In the genomic region with DNA sequence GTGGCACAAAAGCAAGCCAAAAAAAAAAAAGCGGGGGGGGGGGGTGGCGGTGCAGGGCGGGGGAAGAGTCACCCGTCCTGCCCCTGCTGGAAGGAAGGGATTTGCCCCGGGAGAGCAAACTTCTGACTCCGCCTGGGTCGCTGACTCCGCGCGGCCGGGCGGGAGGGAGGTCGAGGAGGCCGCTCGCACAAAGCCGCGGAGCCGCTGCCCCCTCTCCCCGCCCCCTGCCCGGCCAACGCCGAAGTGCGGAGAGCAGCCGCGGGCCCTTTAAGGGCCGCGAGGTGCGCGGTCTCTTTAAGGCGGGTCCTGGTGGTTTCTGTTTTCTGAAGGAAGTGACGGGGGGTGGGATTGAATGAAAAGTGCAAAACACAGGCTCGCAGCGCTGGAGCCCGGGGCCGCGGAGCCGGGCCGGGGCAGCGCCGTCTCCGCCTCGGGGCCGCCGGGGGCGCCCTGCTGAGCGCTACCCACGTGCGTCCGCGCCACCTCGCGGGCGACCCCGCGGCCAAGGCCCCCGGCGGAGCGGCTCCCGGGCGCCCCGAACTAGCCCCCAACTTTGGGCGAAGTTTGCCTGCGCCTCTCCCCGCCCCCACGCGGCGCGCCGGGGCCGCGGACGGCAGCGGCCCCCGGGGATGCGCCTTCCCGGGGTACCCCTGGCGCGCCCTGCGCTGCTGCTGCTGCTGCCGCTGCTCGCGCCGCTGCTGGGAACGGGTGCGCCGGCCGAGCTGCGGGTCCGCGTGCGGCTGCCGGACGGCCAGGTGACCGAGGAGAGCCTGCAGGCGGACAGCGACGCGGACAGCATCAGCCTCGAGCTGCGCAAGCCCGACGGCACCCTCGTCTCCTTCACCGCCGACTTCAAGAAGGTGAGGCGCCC, we compare ENCODE assay signal across 8 cellular contexts. TPM values are rescaled to one million over a fixed set of nuclear protein-coding genes. Genes with fewer than 3 reads are reported as not detected.
DNase-seq lines count a peak whose midpoint lies in the region; ATAC-seq, FAIRE-seq and TF ChIP-seq lines count a peak whose summit lies in the region.

A gene (plus strand): TSS at position 382 of the 871 bp plus-strand sequence. CDS start 248 bp downstream, at position 630.

- peaks cover 0 to 36% (median 19%) of the 10 kb centered on the region in 11 experiments; a peak in 13 of 22 replicates for H4K20me1 ChIP-seq in BLaER1 treated with 17β-estradiol and CSF1 and Interleukin-3, amounts not matched to agents 10 nM and 100 nM

- TF ChIP-seq POLR2A in thyroid gland (IDR thresholded peaks at IDR 0.05), result peak in 1 of 2 donors; percentile 51

- H3K27ac ChIP-seq in BLaER1 treated with 17β-estradiol and CSF1 and Interleukin-3, amounts not matched to agents 10 nM and 100 nM, result peak within 1 kb of the TSS in 10 of 11 experiments; percentile 69 to 87 (median 84); a peak in 21 of 22 replicates
- H3K27ac ChIP-seq in HL-60 (replicated peaks) (peak within 1 kb of the TSS; percentile 63), pancreas (peak within 1 kb of the TSS; percentile 67 to 89 (median 80)), thyroid gland (peak within 1 kb of the TSS; percentile 63 to 80 (median 74))

- intact Hi-C loops in Right ventricle myocardium inferior (cut with DNase I) (loop anchor here (2.0 kb wide), 1 partner anchor 26 kb away; no protein-coding TSS in a partner anchor), pancreas (cut with DNase I) (no loop called here), thyroid gland (cut with DNase I) (no loop called here)

- no peaks in the 10 kb centered on the region; a peak in 1 of 22 replicates for H3K27me3 ChIP-seq in BLaER1 treated with 17β-estradiol and CSF1 and Interleukin-3, amounts not matched to agents 10 nM and 100 nM
- no peaks in the 10 kb centered on the region for H3K27me3 ChIP-seq in HL-60 (ENCODE audit: insufficient read depth, poor library complexity, severe bottlenecking)
- no peaks in the 10 kb centered on the region for H3K27me3 ChIP-seq in pancreas
- H3K27me3 ChIP-seq in thyroid gland, result no peaks in the 10 kb centered on the region

- H3K9me3 ChIP-seq in BLaER1 treated with 17β-estradiol and CSF1 and Interleukin-3, amounts not matched to agents 10 nM and 100 nM (replicated peaks in 1 of 11), result no peaks in the 10 kb centered on the region
- H3K9me3 ChIP-seq in pancreas (no peaks in the 10 kb centered on the region), thyroid gland (no peaks in the 10 kb centered on the region)

- H3K27ac Mint-ChIP-seq in activated naive CD8-positive, alpha-beta T cell treated with anti-CD3 and anti-CD28 coated beads, Interleukin-2, amount 10 ng/mL, durations not matched to agents 7 days and 5 days, result peak within 1 kb of the TSS; percentile 54

- H3K4me2 ChIP-seq in BLaER1 treated with 17β-estradiol and CSF1 and Interleukin-3, amounts not matched to agents 10 nM and 100 nM, result peak within 1 kb of the TSS; percentile 90 to 99 (median 97)

- no peaks in the 10 kb centered on the region for H3K9me3 Mint-ChIP-seq in activated naive CD8-positive, alpha-beta T cell treated with anti-CD3 and anti-CD28 coated beads, Interleukin-2, amount 10 ng/mL, durations not matched to agents 7 days and 5 days

- H3K4me1 Mint-ChIP-seq in activated naive CD8-positive, alpha-beta T cell treated with anti-CD3 and anti-CD28 coated beads, Interleukin-2, amount 10 ng/mL, durations not matched to agents 7 days and 5 days, result peaks cover 16% of the 10 kb centered on the region

- ATAC-seq in GM19372 (IDR thresholded peaks at IDR 0.05; ENCODE audit: low read depth, unreplicated experiment), result peak; percentile 87
- ATAC-seq in activated naive CD8-positive, alpha-beta T cell treated with anti-CD3 and anti-CD28 coated beads, Interleukin-2, amount 10 ng/mL, durations not matched to agents 7 days and 5 days (ENCODE audit: low read depth), result peak; percentile 94
- ATAC-seq in Right ventricle myocardium inferior, result peak; percentile 89
- peak; percentile 75 to 83 (median 78) for ATAC-seq in pancreas

- peaks cover 23% of the 10 kb centered on the region for H3K27me3 Mint-ChIP-seq in activated naive CD8-positive, alpha-beta T cell treated with anti-CD3 and anti-CD28 coated beads, Interleukin-2, amount 10 ng/mL, durations not matched to agents 7 days and 5 days

- POLR2A ChIA-PET in activated naive CD8-positive, alpha-beta T cell treated with anti-CD3 and anti-CD28 coated beads, Interleukin-2, amount 10 ng/mL, durations not matched to agents 7 days and 5 days (lab: Charles Lee), result interaction anchor here (0.6 kb wide), 1 partner anchor 11 kb away, joined by 3 read pairs; no protein-coding TSS in a partner anchor

- no peaks in the 10 kb centered on the region for H3K36me3 Mint-ChIP-seq in activated naive CD8-positive, alpha-beta T cell treated with anti-CD3 and anti-CD28 coated beads, Interleukin-2, amount 10 ng/mL, durations not matched to agents 7 days and 5 days

- no peak for TF ChIP-seq CTCF in HL-60 (IDR thresholded peaks at IDR 0.05; ENCODE audit: insufficient read depth, low read length)
- no peak for TF ChIP-seq CTCF in pancreas (IDR thresholded peaks at IDR 0.05)
- TF ChIP-seq CTCF in thyroid gland (IDR thresholded peaks at IDR 0.05), result peak in 4 of 6 experiments; percentile 12 to 33 (median 21)

- no peak for FAIRE-seq in pancreas (lab: Jason Lieb, UNC)

- DNase-seq in HL-60 (ENCODE audit: low read depth in 1 of 2, low spot score in 1 of 2), result peak; percentile 35 to 72
- peak; percentile 55 for DNase-seq in SK-N-DZ (ENCODE audit: low spot score)
- peak; percentile 78 for DNase-seq in activated naive CD8-positive, alpha-beta T cell treated with anti-CD3 and anti-CD28 coated beads, Interleukin-2, amount 10 ng/mL, durations not matched to agents 7 days and 5 days
- DNase-seq in Right ventricle myocardium inferior (ENCODE audit: missing footprints), result peak; percentile 89
- DNase-seq in pancreas, result peak; percentile 73 to 86 (median 78)
- peak; percentile 66 to 69 for DNase-seq in thyroid gland

- H3K4me1 ChIP-seq in BLaER1 treated with 17β-estradiol and CSF1 and Interleukin-3, amounts not matched to agents 10 nM and 100 nM, result peaks cover 28 to 60% (median 47%) of the 10 kb centered on the region in 10 experiments
- peaks cover 13 to 57% (median 25%) of the 10 kb centered on the region in 3 donors for H3K4me1 ChIP-seq in pancreas
- H3K4me1 ChIP-seq in thyroid gland, result peaks cover 14 to 34% of the 10 kb centered on the region in 2 donors

- peak within 1 kb of the TSS; percentile 74 to 94 (median 87) for H3K4me3 ChIP-seq in BLaER1 treated with 17β-estradiol and CSF1 and Interleukin-3, amounts not matched to agents 10 nM and 100 nM
- H3K4me3 ChIP-seq in HL-60 (replicated peaks; ENCODE audit: insufficient read depth, low read length) (peak within 1 kb of the TSS; percentile 57), pancreas (peak within 1 kb of the TSS; percentile 48 to 76 (median 63)), thyroid gland (replicated peaks in 1 of 3) (peak within 1 kb of the TSS; percentile 37 to 53 (median 52))

- peak within 1 kb of the TSS; percentile 72 to 91 (median 85) for H3K9ac ChIP-seq in BLaER1 treated with 17β-estradiol and CSF1 and Interleukin-3, amounts not matched to agents 10 nM and 100 nM

- 0 to 1% methylated on average over 80 to 105 of the region's 106 CpGs for WGBS in pancreas, 2 donors
- 0 to 2% methylated on average over 19 to 25 of the region's 106 CpGs for WGBS in thyroid gland, 2 donors

- peaks cover 0 to 20% (median 6%) of the 10 kb centered on the region in 11 experiments; a peak in 13 of 22 replicates for H3K36me3 ChIP-seq in BLaER1 treated with 17β-estradiol and CSF1 and Interleukin-3, amounts not matched to agents 10 nM and 100 nM
- H3K36me3 ChIP-seq in pancreas (no peaks in the 10 kb centered on the region), thyroid gland (no peaks in the 10 kb centered on the region)

- H3K4me3 Mint-ChIP-seq in activated naive CD8-positive, alpha-beta T cell treated with anti-CD3 and anti-CD28 coated beads, Interleukin-2, amount 10 ng/mL, durations not matched to agents 7 days and 5 days, result peak within 1 kb of the TSS; percentile 93

RNA-seq across cellular contexts. Expression of the gene that starts here (rescaled TPM):
- 1.6 and 3.1 TPM in 2 replicates for polyA plus RNA-seq in SK-N-DZ (2014; cell fraction: cytosol; rRNA removed)
- polyA plus RNA-seq in SK-N-DZ (2014; cell fraction: nucleus; rRNA removed), result 0.41 and 2.0 TPM in 2 replicates
- 1 to 10 TPM; 2.4 to 5.5 TPM for total RNA-seq in activated naive CD8-positive, alpha-beta T cell treated with anti-CD3 and anti-CD28 coated beads, Interleukin-2, amount 10 ng/mL, durations not matched to agents 7 days and 5 days
- total RNA-seq in Right ventricle myocardium inferior (34.5 TPM), pancreas (10 to 100 TPM; 37.1 to 88.3 (median 49.0) TPM), thyroid gland (10 to 100 TPM; 31.7 to 77.1 (median 36.2) TPM)
- 10 to 100 TPM; 21.6 to 35.0 TPM for polyA plus RNA-seq in pancreas

Comparison
In these comparisons a context has a peak if more than half of its experiments do, and no peak if none do; other contexts are left out.
1. Peak in every context shown above with its lines: DNase-seq, ATAC-seq, H3K4me3 ChIP-seq and H3K27ac ChIP-seq.
2. CTCF ChIP-seq: peak in thyroid gland (4 of 6); none in HL-60 (single experiment) and pancreas (0 of 4).